ENCODE assay signal across 8 cellular contexts in genomic region chr11:86743223-86744118, GRCh38. TPM values are rescaled to one million over a fixed set of nuclear protein-coding genes. Genes with fewer than 3 reads are reported as not detected.
DNase-seq lines count a peak whose midpoint lies in the region; ATAC-seq lines count a peak whose summit lies in the region.

No MANE protein-coding gene starts in this region.

- intact Hi-C loops in activated T-helper 1 cell treated with anti-CD3 and anti-CD28 coated beads, Interleukin-12 subunit alpha, Interleukin-12 subunit beta, Interleukin-2, Interleukin-4 antibody, amounts not matched to agents 30 ng/mL and 10 ng/mL and 1 ng/mL, durations not matched to agents 14 hours and 24 hours and 36 hours (cut with micrococcal nuclease), result loop anchor here (1.0 to 5.0 kb wide), 7 partner anchors 55 to 450 kb away; no protein-coding TSS in a partner anchor
- intact Hi-C loops in left cardiac atrium (cut with DNase I), result no loop called here

- DNase-seq in EH (ENCODE audit: low read depth) (peak; percentile 99), HS-5 (ENCODE audit: low read depth) (peak; percentile 97), left cardiac atrium (peak; percentile 58), mesenteric fat pad (ENCODE audit: low spot score) (no peak)
- no peak for DNase-seq in activated T-helper 1 cell treated with anti-CD3 and anti-CD28 coated beads, Interleukin-12 subunit alpha, Interleukin-12 subunit beta, Interleukin-2, Interleukin-4 antibody, amounts not matched to agents 30 ng/mL and 10 ng/mL and 1 ng/mL, durations not matched to agents 14 hours and 24 hours and 36 hours (ENCODE audit: low spot score)
- DNase-seq in stimulated activated CD4-positive, alpha-beta T cell treated with anti-CD3 and anti-CD28 coated beads, Interleukin-2, amount 100 ng/mL, for 4 hours (ENCODE audit: low read depth), result peak; percentile 4

- no peaks in the 10 kb centered on the region for H3K9me3 Mint-ChIP-seq in activated T-helper 1 cell treated with anti-CD3 and anti-CD28 coated beads, Interleukin-12 subunit alpha, Interleukin-12 subunit beta, Interleukin-2, Interleukin-4 antibody, amounts not matched to agents 30 ng/mL and 10 ng/mL and 1 ng/mL, durations not matched to agents 14 hours and 24 hours and 36 hours

- H3K27me3 Mint-ChIP-seq in activated T-helper 1 cell treated with anti-CD3 and anti-CD28 coated beads, Interleukin-12 subunit alpha, Interleukin-12 subunit beta, Interleukin-2, Interleukin-4 antibody, amounts not matched to agents 30 ng/mL and 10 ng/mL and 1 ng/mL, durations not matched to agents 14 hours and 24 hours and 36 hours (ENCODE audit: insufficient read depth), result peaks cover 2% of the 10 kb centered on the region

- H3K4me1 Mint-ChIP-seq in activated T-helper 1 cell treated with anti-CD3 and anti-CD28 coated beads, Interleukin-12 subunit alpha, Interleukin-12 subunit beta, Interleukin-2, Interleukin-4 antibody, amounts not matched to agents 30 ng/mL and 10 ng/mL and 1 ng/mL, durations not matched to agents 14 hours and 24 hours and 36 hours (ENCODE audit: low read depth), result peaks cover 41% of the 10 kb centered on the region

- H3K27ac Mint-ChIP-seq in activated T-helper 1 cell treated with anti-CD3 and anti-CD28 coated beads, Interleukin-12 subunit alpha, Interleukin-12 subunit beta, Interleukin-2, Interleukin-4 antibody, amounts not matched to agents 30 ng/mL and 10 ng/mL and 1 ng/mL, durations not matched to agents 14 hours and 24 hours and 36 hours, result peak overlapping the region; percentile 76

- peak in 1 of 2 donors; percentile 80 for ATAC-seq in left cardiac atrium
- no peak for ATAC-seq in GM21381 (IDR thresholded peaks at IDR 0.05; ENCODE audit: unreplicated experiment)
- ATAC-seq in HG03457 (IDR thresholded peaks at IDR 0.05; ENCODE audit: unreplicated experiment), result no peak

- no peak overlapping the region for H3K4me3 Mint-ChIP-seq in activated T-helper 1 cell treated with anti-CD3 and anti-CD28 coated beads, Interleukin-12 subunit alpha, Interleukin-12 subunit beta, Interleukin-2, Interleukin-4 antibody, amounts not matched to agents 30 ng/mL and 10 ng/mL and 1 ng/mL, durations not matched to agents 14 hours and 24 hours and 36 hours

- no peaks in the 10 kb centered on the region for H3K36me3 Mint-ChIP-seq in activated T-helper 1 cell treated with anti-CD3 and anti-CD28 coated beads, Interleukin-12 subunit alpha, Interleukin-12 subunit beta, Interleukin-2, Interleukin-4 antibody, amounts not matched to agents 30 ng/mL and 10 ng/mL and 1 ng/mL, durations not matched to agents 14 hours and 24 hours and 36 hours (ENCODE audit: low read depth)

RNA-seq across cellular contexts. Expression of gene PRSS23, which starts 56.9 kb away (rescaled TPM):
- 77.2 and 83.0 TPM in 2 replicates for total RNA-seq in activated T-helper 1 cell treated with anti-CD3 and anti-CD28 coated beads, Interleukin-12 subunit alpha, Interleukin-12 subunit beta, Interleukin-2, Interleukin-4 antibody, amounts not matched to agents 30 ng/mL and 10 ng/mL and 1 ng/mL, durations not matched to agents 14 hours and 24 hours and 36 hours
- total RNA-seq in left cardiac atrium, result 10 to 100 TPM; 12.9 to 63.4 TPM
- total RNA-seq in mesenteric fat pad, result 66.5 TPM

Comparison
In these comparisons a context has a peak if more than half of its experiments do, and no peak if none do; other contexts are left out.
1. DNase-seq: peak in EH (single experiment), HS-5 (single experiment), left cardiac atrium (single experiment) and stimulated activated CD4-positive, alpha-beta T cell treated with anti-CD3 and anti-CD28 coated beads, Interleukin-2, amount 100 ng/mL, for 4 hours (single experiment); none in activated T-helper 1 cell treated with anti-CD3 and anti-CD28 coated beads, Interleukin-12 subunit alpha, Interleukin-12 subunit beta, Interleukin-2, Interleukin-4 antibody, amounts not matched to agents 30 ng/mL and 10 ng/mL and 1 ng/mL, durations not matched to agents 14 hours and 24 hours and 36 hours (single experiment) and mesenteric fat pad (single experiment).